In the genomic region with DNA sequence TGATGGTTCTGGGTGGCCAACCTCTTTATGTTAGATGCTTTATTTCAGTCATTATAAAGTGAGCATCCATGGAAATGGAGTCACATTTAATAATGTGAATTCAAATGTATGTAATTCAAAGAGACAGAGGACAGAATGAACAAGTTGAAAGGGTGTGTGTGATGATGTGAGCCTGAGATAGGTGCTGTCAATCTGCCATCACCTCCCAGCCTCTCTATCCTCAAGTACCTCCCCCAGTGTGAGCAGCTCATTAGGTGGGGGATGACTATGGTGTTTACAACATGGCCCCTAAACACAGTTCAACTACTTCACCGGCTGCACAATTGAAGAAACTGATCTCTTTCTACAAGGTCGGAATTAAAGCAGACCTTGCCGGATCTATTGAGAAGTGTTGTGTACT, we compare ENCODE assay signal across 26 cellular contexts.
"Had no signal": no experiment of that assay in that cellular context is flagged by ENCODE, and none has a peak within 500 bp of the region (broad histone marks: within the 10 kb centered on the region; RNA-seq: fewer than 3 reads in every experiment).

No MANE protein-coding gene starts in this region.

- H3K4me3 Mint-ChIP-seq: activated CD4-positive, alpha-beta memory T cell treated with anti-CD3 and anti-CD28 coated beads, Interleukin-2, amount 10 ng/mL, durations not matched to agents 7 days and 5 days; activated CD4-positive, alpha-beta T cell treated with anti-CD3 and anti-CD28 coated beads for 36 hours; activated naive CD4-positive, alpha-beta T cell treated with anti-CD3 and anti-CD28 coated beads, Interleukin-2, amount 10 ng/mL, durations not matched to agents 7 days and 5 days; activated naive CD8-positive, alpha-beta T cell treated with anti-CD3 and anti-CD28 coated beads for 36 hours; activated T-helper 17 cell treated with anti-CD3 and anti-CD28 coated beads, Interleukin-2, amount 50 U/mL, for 72 hours had no signal

- H3K4me2 ChIP-seq: KMS-11, SK-N-SH had no signal

- H3K9ac ChIP-seq: KMS-11, SK-N-SH had no signal

- H3K36me3 ChIP-seq: brain microvascular endothelial cell, cardiac muscle cell, Peyer's patch, SJCRH30 had no signal

- H3K9me3 ChIP-seq: Peyer's patch, SJCRH30, SK-N-SH had no signal

- H3K27me3 ChIP-seq: cardiac muscle cell, Peyer's patch, SJCRH30 had no signal

- H3K27ac Mint-ChIP-seq: activated CD4-positive, alpha-beta memory T cell treated with anti-CD3 and anti-CD28 coated beads, Interleukin-2, amount 10 ng/mL, durations not matched to agents 7 days and 5 days; activated CD4-positive, alpha-beta T cell treated with anti-CD3 and anti-CD28 coated beads for 36 hours; activated naive CD4-positive, alpha-beta T cell treated with anti-CD3 and anti-CD28 coated beads, Interleukin-2, amount 10 ng/mL, durations not matched to agents 7 days and 5 days; activated naive CD8-positive, alpha-beta T cell treated with anti-CD3 and anti-CD28 coated beads for 36 hours; activated T-helper 17 cell treated with anti-CD3 and anti-CD28 coated beads, Interleukin-2, amount 50 U/mL, for 72 hours had no signal

- H3K4me3 ChIP-seq: cardiac muscle cell, Peyer's patch, SJCRH30 had no signal

- ATAC-seq: activated CD4-positive, alpha-beta T cell treated with anti-CD3 and anti-CD28 coated beads for 36 hours; activated T-helper 17 cell treated with anti-CD3 and anti-CD28 coated beads, Interleukin-2, amount 50 U/mL, for 72 hours had no signal

- H3K4me1 Mint-ChIP-seq: activated CD4-positive, alpha-beta memory T cell treated with anti-CD3 and anti-CD28 coated beads, Interleukin-2, amount 10 ng/mL, durations not matched to agents 7 days and 5 days; activated CD4-positive, alpha-beta T cell treated with anti-CD3 and anti-CD28 coated beads for 36 hours; activated naive CD4-positive, alpha-beta T cell treated with anti-CD3 and anti-CD28 coated beads, Interleukin-2, amount 10 ng/mL, durations not matched to agents 7 days and 5 days; activated naive CD8-positive, alpha-beta T cell treated with anti-CD3 and anti-CD28 coated beads for 36 hours; activated T-helper 17 cell treated with anti-CD3 and anti-CD28 coated beads, Interleukin-2, amount 50 U/mL, for 72 hours had no signal

- H3K27ac ChIP-seq: brain microvascular endothelial cell, cardiac muscle cell, KMS-11, Peyer's patch, RWPE1, SJCRH30, VCaP had no signal

- DNase-seq: activated CD4-positive, alpha-beta memory T cell treated with anti-CD3 and anti-CD28 coated beads, Interleukin-2, amount 10 ng/mL, durations not matched to agents 7 days and 5 days; activated CD4-positive, alpha-beta T cell treated with anti-CD3 and anti-CD28 coated beads for 36 hours; activated CD4-positive, alpha-beta T cell treated with anti-CD3 and anti-CD28 coated beads, Interleukin-2, amount 50 U/mL, for 1 hour; activated gamma-delta T cell treated with Interleukin-2 at 50 U/mL for 16 hours; activated naive CD4-positive, alpha-beta T cell treated with anti-CD3 and anti-CD28 coated beads, Interleukin-2, amount 10 ng/mL, durations not matched to agents 7 days and 5 days; activated naive CD8-positive, alpha-beta T cell treated with anti-CD3 and anti-CD28 coated beads for 36 hours; activated T-cell treated with anti-CD3 and anti-CD28 coated beads for 4 hours; activated T-cell treated with anti-CD3 and anti-CD28 coated beads, Interleukin-2, amount 50 U/mL, for 48 hours; brain microvascular endothelial cell; NCI-H1092; NCI-H1694; NCI-H2029; NCI-H2107; NCI-H524; NCI-H774; NK-92 treated with Interleukin-12 subunit alpha and Interleukin-12 subunit beta, amount 100 ng/mL, for 24 hours; Peyer's patch; Right ventricle myocardium superior; SJCRH30; SK-N-SH; T-helper 1 cell had no signal

- H3K9me3 Mint-ChIP-seq: activated CD4-positive, alpha-beta memory T cell treated with anti-CD3 and anti-CD28 coated beads, Interleukin-2, amount 10 ng/mL, durations not matched to agents 7 days and 5 days; activated naive CD8-positive, alpha-beta T cell treated with anti-CD3 and anti-CD28 coated beads for 36 hours; activated T-helper 17 cell treated with anti-CD3 and anti-CD28 coated beads, Interleukin-2, amount 50 U/mL, for 72 hours had no signal

- H3K36me3 Mint-ChIP-seq: activated naive CD4-positive, alpha-beta T cell treated with anti-CD3 and anti-CD28 coated beads, Interleukin-2, amount 10 ng/mL, durations not matched to agents 7 days and 5 days had no signal
